Comparison of ENCODE assay signal across 1 cellular context in genomic region chr12:120726961-120727360, GRCh38.
TF ChIP-seq lines count a peak whose summit lies in the region.

No MANE protein-coding gene starts in this region.

TF ChIP-seq in liver, 16 proteins besides CTCF, POLR2A, EP300 and RAD21:
- TF ChIP-seq, protein P1, sequence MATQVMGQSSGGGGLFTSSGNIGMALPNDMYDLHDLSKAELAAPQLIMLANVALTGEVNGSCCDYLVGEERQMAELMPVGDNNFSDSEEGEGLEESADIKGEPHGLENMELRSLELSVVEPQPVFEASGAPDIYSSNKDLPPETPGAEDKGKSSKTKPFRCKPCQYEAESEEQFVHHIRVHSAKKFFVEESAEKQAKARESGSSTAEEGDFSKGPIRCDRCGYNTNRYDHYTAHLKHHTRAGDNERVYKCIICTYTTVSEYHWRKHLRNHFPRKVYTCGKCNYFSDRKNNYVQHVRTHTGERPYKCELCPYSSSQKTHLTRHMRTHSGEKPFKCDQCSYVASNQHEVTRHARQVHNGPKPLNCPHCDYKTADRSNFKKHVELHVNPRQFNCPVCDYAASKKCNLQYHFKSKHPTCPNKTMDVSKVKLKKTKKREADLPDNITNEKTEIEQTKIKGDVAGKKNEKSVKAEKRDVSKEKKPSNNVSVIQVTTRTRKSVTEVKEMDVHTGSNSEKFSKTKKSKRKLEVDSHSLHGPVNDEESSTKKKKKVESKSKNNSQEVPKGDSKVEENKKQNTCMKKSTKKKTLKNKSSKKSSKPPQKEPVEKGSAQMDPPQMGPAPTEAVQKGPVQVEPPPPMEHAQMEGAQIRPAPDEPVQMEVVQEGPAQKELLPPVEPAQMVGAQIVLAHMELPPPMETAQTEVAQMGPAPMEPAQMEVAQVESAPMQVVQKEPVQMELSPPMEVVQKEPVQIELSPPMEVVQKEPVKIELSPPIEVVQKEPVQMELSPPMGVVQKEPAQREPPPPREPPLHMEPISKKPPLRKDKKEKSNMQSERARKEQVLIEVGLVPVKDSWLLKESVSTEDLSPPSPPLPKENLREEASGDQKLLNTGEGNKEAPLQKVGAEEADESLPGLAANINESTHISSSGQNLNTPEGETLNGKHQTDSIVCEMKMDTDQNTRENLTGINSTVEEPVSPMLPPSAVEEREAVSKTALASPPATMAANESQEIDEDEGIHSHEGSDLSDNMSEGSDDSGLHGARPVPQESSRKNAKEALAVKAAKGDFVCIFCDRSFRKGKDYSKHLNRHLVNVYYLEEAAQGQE (IDR thresholded peaks at IDR 0.05): no peak
- no peak for TF ChIP-seq SP1 (IDR thresholded peaks at IDR 0.05)
- TF ChIP-seq, protein P2, sequence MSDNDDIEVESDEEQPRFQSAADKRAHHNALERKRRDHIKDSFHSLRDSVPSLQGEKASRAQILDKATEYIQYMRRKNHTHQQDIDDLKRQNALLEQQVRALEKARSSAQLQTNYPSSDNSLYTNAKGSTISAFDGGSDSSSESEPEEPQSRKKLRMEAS (IDR thresholded peaks at IDR 0.05): no peak
- TF ChIP-seq HNF4A (conservative IDR thresholded peaks at IDR 0.05): no peak
- TF ChIP-seq JUND (IDR thresholded peaks at IDR 0.05): no peak
- TF ChIP-seq GABPA (IDR thresholded peaks at IDR 0.05 in 1 of 2, conservative IDR thresholded peaks at IDR 0.05 in 1 of 2): no peak
- no peak for TF ChIP-seq YY1 (IDR thresholded peaks at IDR 0.05)
- TF ChIP-seq RXRA (IDR thresholded peaks at IDR 0.05): no peak
- no peak for TF ChIP-seq HNF4G (IDR thresholded peaks at IDR 0.05)
- no peak for TF ChIP-seq FOXA2 (IDR thresholded peaks at IDR 0.05)
